In genomic region chr3:40317061-40317676, GRCh38 we compare ENCODE assay signal across 9 cellular contexts. TPM values are rescaled to one million over a fixed set of nuclear protein-coding genes. Genes with fewer than 3 reads are reported as not detected.
DNase-seq lines count a peak whose midpoint lies in the region; ATAC-seq and TF ChIP-seq lines count a peak whose summit lies in the region.
"Had no signal": no experiment of that assay in that cellular context is flagged by ENCODE, and none has a peak within 500 bp of the region (broad histone marks: within the 10 kb centered on the region; RNA-seq: fewer than 3 reads in every experiment).

No MANE protein-coding gene starts in this region.

- ATAC-seq in HG02610 (IDR thresholded peaks at IDR 0.05; ENCODE audit: unreplicated experiment): peak; percentile 64
- peak; percentile 85 for ATAC-seq in T-helper 17 cell
- no peak for ATAC-seq in GM19324 (IDR thresholded peaks at IDR 0.05; ENCODE audit: low FRiP score, unreplicated experiment)

- H3K27me3 Mint-ChIP-seq in T-helper 17 cell: no peaks in the 10 kb centered on the region
- H3K27me3 Mint-ChIP-seq: IgD-negative memory B cell had no signal

- DNase-seq in AG04449 (ENCODE audit: low read depth, low spot score) (peak; percentile 28), GM06990 (ENCODE audit: extremely low read depth, insufficient read length) (peak; percentile 41), NCI-H1930 (lab: John Stamatoyannopoulos, UW) (peak; percentile 1 to 38), T-helper 17 cell (peak in 1 of 3 donors; percentile 14), dorsolateral prefrontal cortex (peak in 3 of 10 donors; percentile 15 to 62 (median 40)), midbrain (lab: John Stamatoyannopoulos, UW) (peak; percentile 75)

- CTCF ChIA-PET in AG04449 (lab: Yijun Ruan, JAX): interaction anchor here (0.6 to 19.0 kb wide), 18 partner anchors 9 to 1008 kb away, joined by 3 to 455 read pairs (median 4); partner anchors contain the start of gene EIF1B

- H3K36me3 ChIP-seq in GM06990 (ENCODE audit: control insufficient read depth, insufficient read depth, low read length): peaks cover 7% of the 10 kb centered on the region

- H3K9me3 ChIP-seq in T-helper 17 cell (ENCODE audit: control insufficient read depth, low read length, poor library complexity, severe bottlenecking): no peaks in the 10 kb centered on the region

- intact Hi-C loops in dorsolateral prefrontal cortex (cut with DNase I): loop anchor here (1.0 to 10.0 kb wide), 6 partner anchors 125 to 910 kb away; partner anchors contain the start of genes RPL14 (in 1 of the 2) and RPSA (in 1 of the 2)

- POLR2A ChIA-PET in AG04449 (lab: Yijun Ruan, JAX): interaction anchor here (0.8 kb wide), 2 partner anchors 8 to 135 kb away, joined by 3 read pairs; no protein-coding TSS in a partner anchor

- H3K27ac Mint-ChIP-seq in T-helper 17 cell: no peak overlapping the region

- peaks cover 3% of the 10 kb centered on the region for H3K36me3 Mint-ChIP-seq in T-helper 17 cell (ENCODE audit: low read depth)
- H3K36me3 Mint-ChIP-seq: IgD-negative memory B cell had no signal

- H3K4me3 ChIP-seq in AG04449 (ENCODE audit: low read depth, low read length) (no peak overlapping the region), GM06990 (replicated peaks; ENCODE audit: low read depth, low read length) (no peak overlapping the region), dorsolateral prefrontal cortex (peak overlapping the region in 1 of 59 donors; percentile 17)

- H3K4me1 Mint-ChIP-seq in T-helper 17 cell: peaks cover 8% of the 10 kb centered on the region

- H3K4me3 Mint-ChIP-seq in T-helper 17 cell: no peak overlapping the region

- H3K27me3 ChIP-seq in GM06990 (replicated peaks; ENCODE audit: control insufficient read depth, insufficient read depth, low read length): no peaks in the 10 kb centered on the region
- H3K27me3 ChIP-seq in dorsolateral prefrontal cortex: no peaks in the 10 kb centered on the region

- TF ChIP-seq CTCF in AG04449 (IDR thresholded peaks at IDR 0.05; ENCODE audit: insufficient read depth, low read length, missing control alignments): peak; percentile 66
- peak; percentile 71 for TF ChIP-seq CTCF in GM06990 (IDR thresholded peaks at IDR 0.05; ENCODE audit: insufficient read depth, low read length, poor library complexity, severe bottlenecking)
- peak; percentile 79 to 99 (median 89) for TF ChIP-seq CTCF in dorsolateral prefrontal cortex (IDR thresholded peaks at IDR 0.05 in 54 of 56, conservative IDR thresholded peaks at IDR 0.05 in 2 of 56; ENCODE audit: low read depth in 1 of 56, partially characterized antibody in 56 of 56)

- H3K27ac ChIP-seq in dorsolateral prefrontal cortex: peak overlapping the region in 9 of 59 donors; percentile 0 to 52 (median 19)

RNA-seq across cellular contexts. Expression of gene EIF1B, which starts 7.7 kb away (rescaled TPM):
- total RNA-seq in T-helper 17 cell (10 to 100 TPM; 55.4 to 62.1 TPM), dorsolateral prefrontal cortex (100 to 1,000 TPM in 92 of 120 experiments, 10 to 100 TPM in 28; 50.4 to 146 (median 113) TPM)
